8 cellular contexts compared by ENCODE assay signal in genomic region chr16:8959921-8960787, GRCh38.
DNase-seq lines count a peak whose midpoint lies in the region; ATAC-seq and TF ChIP-seq lines count a peak whose summit lies in the region.

No MANE protein-coding gene starts in this region.

- ATAC-seq in GM19395 (IDR thresholded peaks at IDR 0.05; ENCODE audit: unreplicated experiment) (no peak), HG03135 (IDR thresholded peaks at IDR 0.05; ENCODE audit: unreplicated experiment) (no peak)

- no peak overlapping the region for H3K9ac ChIP-seq in OCI-LY3 (ENCODE audit: low read length)
- H3K9ac ChIP-seq in endocrine pancreas (ENCODE audit: control insufficient read depth, insufficient read depth, low read length), result peak overlapping the region; percentile 5

- peak overlapping the region; percentile 45 for H3K4me2 ChIP-seq in OCI-LY3 (ENCODE audit: low read length)

- in situ Hi-C loops in GM13977 (cut with MboI; ENCODE audit: low pct_unique_long_range_greater_than_20kb, low sequenced_read_pairs, unreplicated experiment), result no loop called here

- H4K20me1 ChIP-seq in OCI-LY3 (ENCODE audit: insufficient read depth, low read length), result peaks cover 76% of the 10 kb centered on the region

- H3K4me3 ChIP-seq in OCI-LY3 (ENCODE audit: low read length), result no peak overlapping the region; the same call in 1 of the 2 replicates
- H3K4me3 ChIP-seq in endocrine pancreas (ENCODE audit: control insufficient read depth, insufficient read depth, low read length), result no peak overlapping the region
- peak overlapping the region; percentile 27 for H3K4me3 ChIP-seq in neuron (ENCODE audit: low read length)

- peaks cover 91% of the 10 kb centered on the region for H3K79me2 ChIP-seq in OCI-LY3 (ENCODE audit: low read length)

- DNase-seq in GM13977 (ENCODE audit: low spot score) (peak; percentile 52), ecto neural progenitor cell (ENCODE audit: low spot score) (no peak), KG1 (lab: John Stamatoyannopoulos, UW) (no peak)

- H3K27me3 ChIP-seq in OCI-LY3 (ENCODE audit: low read depth, low read length) (no peaks in the 10 kb centered on the region), endocrine pancreas (ENCODE audit: control insufficient read depth, insufficient read depth, low read length) (no peaks in the 10 kb centered on the region), neuron (ENCODE audit: insufficient read depth, low read length) (no peaks in the 10 kb centered on the region)

- H2AFZ ChIP-seq in OCI-LY3 (ENCODE audit: low read depth, low read length), result no peak overlapping the region
- no peak overlapping the region for H2AFZ ChIP-seq in neuron (ENCODE audit: low read depth, low read length)

- no peaks in the 10 kb centered on the region for H3K9me3 ChIP-seq in OCI-LY3 (ENCODE audit: insufficient read depth, low read length)
- no peaks in the 10 kb centered on the region for H3K9me3 ChIP-seq in endocrine pancreas (ENCODE audit: control insufficient read depth, low read length)
- no peaks in the 10 kb centered on the region for H3K9me3 ChIP-seq in neuron (ENCODE audit: low read length)

- no peak overlapping the region for H3K27ac ChIP-seq in OCI-LY3 (ENCODE audit: low read length)

- H3K36me3 ChIP-seq in OCI-LY3 (replicated peaks; ENCODE audit: low read depth, low read length) (peaks cover 7% of the 10 kb centered on the region), endocrine pancreas (ENCODE audit: control insufficient read depth, insufficient read depth, low read length) (no peaks in the 10 kb centered on the region), neuron (ENCODE audit: insufficient read depth, low read length) (no peaks in the 10 kb centered on the region)

- H3K4me1 ChIP-seq in OCI-LY3 (ENCODE audit: low read length), result peaks cover 37% of the 10 kb centered on the region
- no peaks in the 10 kb centered on the region for H3K4me1 ChIP-seq in endocrine pancreas (ENCODE audit: control insufficient read depth, insufficient read depth, low read length)
- peaks cover 49% of the 10 kb centered on the region for H3K4me1 ChIP-seq in neuron (ENCODE audit: insufficient read depth, low read length)

- TF ChIP-seq CTCF in GM13977 (IDR thresholded peaks at IDR 0.05; ENCODE audit: extremely low read depth, insufficient read depth, missing control alignments), result no peak
- no peak for TF ChIP-seq CTCF in OCI-LY3 (IDR thresholded peaks at IDR 0.05; ENCODE audit: low read depth, low read length)
